ENCODE assay signal across 16 cellular contexts in genomic region chr17:37039269-37039668, GRCh38.
DNase-seq lines count a peak whose midpoint lies in the region; ATAC-seq and TF ChIP-seq lines count a peak whose summit lies in the region.
"Had no signal": no experiment of that assay in that cellular context is flagged by ENCODE, and none has a peak within 500 bp of the region (broad histone marks: within the 10 kb centered on the region; RNA-seq: fewer than 3 reads in every experiment).

No MANE protein-coding gene starts in this region.

- BruUV-seq in MCF 10A (replicated peaks; lab: Mats Ljungman, UMichigan): no TSS peak

- H3K4me3 Mint-ChIP-seq in MCF 10A (ENCODE audit: unreplicated experiment): no peak overlapping the region
- no peak overlapping the region for H3K4me3 Mint-ChIP-seq in effector memory CD8-positive, alpha-beta T cell
- no peak overlapping the region for H3K4me3 Mint-ChIP-seq in type B pancreatic cell

- H3K4me1 Mint-ChIP-seq in MCF 10A (ENCODE audit: insufficient read depth, unreplicated experiment): peaks cover 7% of the 10 kb centered on the region
- H3K4me1 Mint-ChIP-seq in effector memory CD8-positive, alpha-beta T cell (ENCODE audit: low read depth in 2 of 2): peaks cover 6 to 14% of the 10 kb centered on the region in 2 donors
- H3K4me1 Mint-ChIP-seq in type B pancreatic cell (ENCODE audit: unreplicated experiment): peaks cover 19% of the 10 kb centered on the region

- H3K9me3 Mint-ChIP-seq in MCF 10A (ENCODE audit: unreplicated experiment) (no peaks in the 10 kb centered on the region), type B pancreatic cell (peaks cover 3% of the 10 kb centered on the region)
- H3K9me3 Mint-ChIP-seq in effector memory CD8-positive, alpha-beta T cell: no peaks in the 10 kb centered on the region

- H3K27ac Mint-ChIP-seq in MCF 10A (ENCODE audit: low read depth, unreplicated experiment) (peak overlapping the region; percentile 32), type B pancreatic cell (peak overlapping the region; percentile 5)
- H3K27ac Mint-ChIP-seq in effector memory CD8-positive, alpha-beta T cell: peak overlapping the region; percentile 55 to 59

- H3K4me3 ChIP-seq in breast epithelium (no peak overlapping the region), tibial nerve (no peak overlapping the region)
- H3K4me3 ChIP-seq: PC-9 had no signal

- POLR2A ChIA-PET in MCF 10A (lab: Yijun Ruan, JAX): interaction anchor here (0.9 to 1.2 kb wide), 2 partner anchors 9 to 13 kb away, joined by 3 to 4 read pairs; no protein-coding TSS in a partner anchor

- H3K9me3 ChIP-seq in breast epithelium (no peaks in the 10 kb centered on the region), tibial nerve (no peaks in the 10 kb centered on the region)
- H3K9me3 ChIP-seq: Caco-2 had no signal

- H3K36me3 ChIP-seq in breast epithelium (no peaks in the 10 kb centered on the region), tibial nerve (peaks cover 0 to 24% (median 0%) of the 10 kb centered on the region in 3 donors)

- TF ChIP-seq EP300 in tibial nerve (IDR thresholded peaks at IDR 0.05): no peak

- TF ChIP-seq CTCF in MCF 10A (IDR thresholded peaks at IDR 0.05; ENCODE audit: unreplicated experiment) (no peak), breast epithelium (IDR thresholded peaks at IDR 0.05) (no peak), type B pancreatic cell (conservative IDR thresholded peaks at IDR 0.05) (no peak), tibial nerve (IDR thresholded peaks at IDR 0.05) (no peak)

- CTCF ChIA-PET in MCF 10A (lab: Yijun Ruan, JAX): interaction anchor here (1.5 to 2.0 kb wide), 2 partner anchors 9 to 411 kb away, joined by 7 to 10 read pairs; no protein-coding TSS in a partner anchor

- WGBS in tibial nerve, 2 donors: 69 to 78% methylated on average over 6 of the region's 6 CpGs

- no peaks in the 10 kb centered on the region for H3K27me3 ChIP-seq in breast epithelium
- H3K27me3 ChIP-seq in tibial nerve: no peaks in the 10 kb centered on the region

- TF ChIP-seq POLR2A in breast epithelium (IDR thresholded peaks at IDR 0.05): no peak
- TF ChIP-seq POLR2A in tibial nerve (IDR thresholded peaks at IDR 0.05): no peak

- intact Hi-C loops in MCF 10A (cut with micrococcal nuclease): no loop called here
- intact Hi-C loops in breast epithelium (cut with DNase I; ENCODE audit: low total_unique reads): no loop called here

- H3K27me3 Mint-ChIP-seq in MCF 10A (ENCODE audit: insufficient read depth, unreplicated experiment) (no peaks in the 10 kb centered on the region), type B pancreatic cell (no peaks in the 10 kb centered on the region)
- H3K27me3 Mint-ChIP-seq in effector memory CD8-positive, alpha-beta T cell: no peaks in the 10 kb centered on the region

- H3K27ac ChIP-seq in breast epithelium (no peak overlapping the region), tibial nerve (no peak overlapping the region)
- H3K27ac ChIP-seq: PC-9 had no signal

- ATAC-seq in effector memory CD8-positive, alpha-beta T cell (replicated peaks): no peak

- H3K4me1 ChIP-seq in breast epithelium (no peaks in the 10 kb centered on the region), tibial nerve (no peaks in the 10 kb centered on the region)
- H3K4me1 ChIP-seq: Caco-2 had no signal

- DNase-seq in MCF 10A (ENCODE audit: unreplicated experiment) (no peak), breast epithelium (ENCODE audit: low spot score in 2 of 2) (no peak), NCI-H146 treated with DMSO at 0.1 percent for 48 hours (lab: John Stamatoyannopoulos, UW; ENCODE audit: unreplicated experiment) (peak; percentile 45), type B pancreatic cell (ENCODE audit: extremely low spot score, unreplicated experiment) (no peak), tibial nerve (ENCODE audit: low spot score in 2 of 2) (no peak), nucleus accumbens (lab: John Stamatoyannopoulos, UW) (no peak)
- no peak for DNase-seq in effector memory CD8-positive, alpha-beta T cell
- no peak for DNase-seq in activated T-cell treated with anti-CD3 and anti-CD28 coated beads, Interleukin-2, amount 50 U/mL, for 48 hours
- DNase-seq: C1 segment of cervical spinal cord, Caco-2, DMS53, IMR-90, NCI-H1930, NCI-H226, NCI-H526, PC-9 had no signal

- H3K36me3 Mint-ChIP-seq in MCF 10A (ENCODE audit: insufficient read depth, unreplicated experiment) (peaks cover 51% of the 10 kb centered on the region), type B pancreatic cell (peaks cover 26% of the 10 kb centered on the region)
- H3K36me3 Mint-ChIP-seq in effector memory CD8-positive, alpha-beta T cell (ENCODE audit: insufficient read depth): peaks cover 25% of the 10 kb centered on the region

Comparison
In these comparisons a context has a peak if more than half of its experiments do, and no peak if none do; other contexts are left out.
1. H3K27ac Mint-ChIP-seq: peak in every context shown above with its lines; median percentile 57 in effector memory CD8-positive, alpha-beta T cell; 32 in MCF 10A; 5 in type B pancreatic cell.